In the genomic region with DNA sequence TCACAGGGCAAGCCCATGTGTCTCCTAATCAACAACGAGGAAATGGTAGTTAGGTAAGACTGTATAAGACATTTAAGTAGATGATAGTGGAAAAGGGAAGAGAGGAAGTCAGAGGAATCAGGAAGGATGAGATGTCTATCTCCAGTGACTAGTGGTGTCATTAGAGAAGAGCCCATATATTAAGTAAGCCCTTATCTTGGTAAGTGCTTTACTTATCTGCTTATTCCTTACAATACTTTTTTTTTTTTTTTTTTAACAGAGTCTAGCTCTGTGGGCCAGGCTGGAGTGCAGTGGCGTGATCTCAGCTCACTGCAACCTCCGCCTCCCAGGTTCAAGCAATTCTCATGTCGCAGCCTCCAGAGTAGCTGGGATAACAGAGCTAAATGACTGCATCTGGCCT, we compare ENCODE assay signal across 22 cellular contexts. TPM values are rescaled to one million over a fixed set of nuclear protein-coding genes. Genes with fewer than 3 reads are reported as not detected.
DNase-seq lines count a peak whose midpoint lies in the region; ATAC-seq and TF ChIP-seq lines count a peak whose summit lies in the region.
"Had no signal": no experiment of that assay in that cellular context is flagged by ENCODE, and none has a peak within 500 bp of the region (broad histone marks: within the 10 kb centered on the region; RNA-seq: fewer than 3 reads in every experiment).

No MANE protein-coding gene starts in this region.

- H3K27me3 Mint-ChIP-seq in progenitor cell of endocrine pancreas, result no peaks in the 10 kb centered on the region
- H3K27me3 Mint-ChIP-seq: type B pancreatic cell had no signal

- intact Hi-C loops in ascending aorta (cut with DNase I), result no loop called here
- intact Hi-C loops in left ventricle myocardium inferior (cut with micrococcal nuclease), result no loop called here

- peaks cover 3% of the 10 kb centered on the region for H3K36me3 Mint-ChIP-seq in progenitor cell of endocrine pancreas (ENCODE audit: insufficient read depth)

- ATAC-seq in GM19397 (IDR thresholded peaks at IDR 0.05; ENCODE audit: unreplicated experiment), result no peak
- ATAC-seq: left cardiac atrium had no signal

- peak; percentile 23 for DNase-seq in SIG-M5 treated with dmso at 0.1 percent for 504 hours (lab: John Stamatoyannopoulos, UW; ENCODE audit: unreplicated experiment)
- DNase-seq in SIG-M5 (lab: John Stamatoyannopoulos, UW), result no peak
- DNase-seq in NB4 (ENCODE audit: low read depth), result peak; percentile 28
- DNase-seq in ascending aorta (ENCODE audit: low spot score in 2 of 2), result no peak
- no peak for DNase-seq in progenitor cell of endocrine pancreas (ENCODE audit: low spot score, unreplicated experiment)
- no peak for DNase-seq in DMS53 (lab: John Stamatoyannopoulos, UW)
- DNase-seq in left ventricle myocardium inferior, result no peak
- DNase-seq: 8988T; activated CD8-positive, alpha-beta memory T cell treated with anti-CD3 and anti-CD28 coated beads for 24 hours; activated effector memory CD4-positive, alpha-beta T cell treated with Interleukin-2 at 50 U/mL for 16 hours; amygdala; DMS79; left cardiac atrium; NCI-H345; NK-92 treated with Interleukin-12 subunit alpha and Interleukin-12 subunit beta, amount 100 ng/mL, for 24 hours; Right ventricle myocardium superior; small intestine had no signal

- H3K36me3 ChIP-seq in ascending aorta, result no peaks in the 10 kb centered on the region
- peaks cover 8% of the 10 kb centered on the region for H3K36me3 ChIP-seq in left ventricle myocardium inferior

- no peak for TF ChIP-seq POLR2A in NB4 (IDR thresholded peaks at IDR 0.05; ENCODE audit: extremely low read depth, insufficient read length)

- peaks cover 13% of the 10 kb centered on the region for H3K4me1 Mint-ChIP-seq in progenitor cell of endocrine pancreas (ENCODE audit: low read depth)

- H3K9me3 Mint-ChIP-seq in progenitor cell of endocrine pancreas (ENCODE audit: low read depth), result no peaks in the 10 kb centered on the region
- H3K9me3 Mint-ChIP-seq: type B pancreatic cell had no signal

- TF ChIP-seq CTCF in NB4 (IDR thresholded peaks at IDR 0.05; ENCODE audit: low read depth, low read length) (no peak), ascending aorta (IDR thresholded peaks at IDR 0.05) (no peak), progenitor cell of endocrine pancreas (IDR thresholded peaks at IDR 0.05; ENCODE audit: unreplicated experiment) (no peak), left ventricle myocardium inferior (IDR thresholded peaks at IDR 0.05; ENCODE audit: borderline replicate concordance) (no peak)

- H3K4me3 ChIP-seq in NB4 (ENCODE audit: low read depth, low read length) (no peak overlapping the region), ascending aorta (no peak overlapping the region), left ventricle myocardium inferior (no peak overlapping the region)

- H3K27ac Mint-ChIP-seq in progenitor cell of endocrine pancreas, result peak overlapping the region; percentile 73
- H3K27ac Mint-ChIP-seq: type B pancreatic cell had no signal

- H3K27ac ChIP-seq in ascending aorta (peak overlapping the region; percentile 80 to 81), left ventricle myocardium inferior (replicated peaks) (no peak overlapping the region)
- H3K27ac ChIP-seq: C4-2B, HL-60, VCaP had no signal

- H3K27me3 ChIP-seq in ascending aorta, result no peaks in the 10 kb centered on the region
- H3K27me3 ChIP-seq in left ventricle myocardium inferior (ENCODE audit: low read depth), result no peaks in the 10 kb centered on the region

- no peak overlapping the region for H3K4me3 Mint-ChIP-seq in progenitor cell of endocrine pancreas (ENCODE audit: low read depth)
- H3K4me3 Mint-ChIP-seq: type B pancreatic cell had no signal

- H3K9me3 ChIP-seq in ascending aorta (no peaks in the 10 kb centered on the region), left ventricle myocardium inferior (replicated peaks) (no peaks in the 10 kb centered on the region)

- H3K4me1 ChIP-seq in ascending aorta (peaks cover 13 to 83% of the 10 kb centered on the region in 2 donors), left ventricle myocardium inferior (peaks cover 93% of the 10 kb centered on the region)

RNA-seq across cellular contexts. Expression of a gene that starts 29.5 kb away (rescaled TPM):
- total RNA-seq in ascending aorta (56.9 TPM), progenitor cell of endocrine pancreas (67.5 and 74.5 TPM in 2 replicates), left ventricle myocardium inferior (116 TPM)

Comparison
In these comparisons a context has a peak if more than half of its experiments do, and no peak if none do; other contexts are left out.
1. DNase-seq: peak in SIG-M5 treated with dmso at 0.1 percent for 504 hours (single experiment) and NB4 (single experiment); none in SIG-M5 (single experiment), ascending aorta (0 of 2), progenitor cell of endocrine pancreas (single experiment), DMS53 (single experiment) and left ventricle myocardium inferior (single experiment).